ENCODE assay signal across 9 cellular contexts in genomic region chr5:997001-997474, GRCh38. TPM values are rescaled to one million over a fixed set of nuclear protein-coding genes. Genes with fewer than 3 reads are reported as not detected.
A peak's percentile ranks its signal among the peaks of the same experiment; 100 is the strongest.
DNase-seq lines count a peak whose midpoint lies in the region; ATAC-seq and TF ChIP-seq lines count a peak whose summit lies in the region.
"Had no signal": no experiment of that assay in that cellular context is flagged by ENCODE, and none has a peak within 500 bp of the region (broad histone marks: within the 10 kb centered on the region; RNA-seq: fewer than 3 reads in every experiment).

No MANE protein-coding gene starts in this region.

- intact Hi-C loops in Right ventricle myocardium superior (cut with DNase I), result loop anchor here (10.0 kb wide), 1 partner anchor 138 kb away; no protein-coding TSS in a partner anchor
- intact Hi-C loops in Right ventricle myocardium inferior (cut with DNase I), result loop anchor here (10.0 kb wide), 1 partner anchor 348 kb away; the partner anchor contains the start of gene CLPTM1L

- no peaks in the 10 kb centered on the region for H3K36me3 ChIP-seq in upper lobe of left lung
- H3K36me3 ChIP-seq: tibial nerve had no signal

- no peak for TF ChIP-seq CTCF in WTC11 (IDR thresholded peaks at IDR 0.05)
- no peak for TF ChIP-seq CTCF in upper lobe of left lung (IDR thresholded peaks at IDR 0.05)
- TF ChIP-seq CTCF in GM13976 (IDR thresholded peaks at IDR 0.05; ENCODE audit: borderline replicate concordance, control extremely low read depth, extremely low read depth, insufficient read depth, missing control alignments), result no peak

- DNase-seq in Right ventricle myocardium superior, result peak; percentile 52
- no peak for DNase-seq in Right ventricle myocardium inferior (ENCODE audit: missing footprints)
- DNase-seq in WTC11 (ENCODE audit: low spot score), result peak; percentile 13
- peak; percentile 31 for DNase-seq in iris pigment epithelial cell (ENCODE audit: low read depth)
- DNase-seq in upper lobe of left lung, result peak in 1 of 2 donors; percentile 21
- no peak for DNase-seq in GM13976 (ENCODE audit: low spot score)
- no peak for DNase-seq in epidermal melanocyte (ENCODE audit: insufficient read length, low spot score)
- no peak for DNase-seq in NCI-H1092 treated with DMSO at 0.1 percent for 48 hours (lab: John Stamatoyannopoulos, UW)

- no peaks in the 10 kb centered on the region; the same call in 1 of the 2 replicates for H3K27me3 Mint-ChIP-seq in WTC11 (ENCODE audit: low read depth)

- no peak for TF ChIP-seq POLR2A in upper lobe of left lung (IDR thresholded peaks at IDR 0.05)

- H3K27me3 ChIP-seq in upper lobe of left lung, result no peaks in the 10 kb centered on the region
- H3K27me3 ChIP-seq: tibial nerve had no signal

- H3K27ac Mint-ChIP-seq in WTC11, result no peak overlapping the region

- WGBS in upper lobe of left lung, 2 donors, result 17 to 23% methylated on average over 4 of the region's 4 CpGs

- no peak overlapping the region for H3K4me3 ChIP-seq in upper lobe of left lung
- H3K4me3 ChIP-seq: tibial nerve had no signal

- peak overlapping the region in 3 of 4 donors; percentile 29 to 77 (median 43) for H3K27ac ChIP-seq in upper lobe of left lung

- no peaks in the 10 kb centered on the region for H3K9me3 Mint-ChIP-seq in WTC11

- ATAC-seq in Right ventricle myocardium superior (ENCODE audit: poor library complexity) (no peak), Right ventricle myocardium inferior (no peak), WTC11 (peak; percentile 77), upper lobe of left lung (ENCODE audit: low FRiP score in 2 of 2) (peak; percentile 17 to 28)

- H3K4me1 Mint-ChIP-seq in WTC11, result peaks cover 6% of the 10 kb centered on the region; the same call in 1 of the 2 replicates

- CTCF ChIA-PET in WTC11 (lab: Charles Lee), result interaction anchor here (0.9 to 2.8 kb wide), 6 partner anchors 10 to 73 kb away, joined by 3 to 13 read pairs (median 5); no protein-coding TSS in a partner anchor

- H3K4me3 Mint-ChIP-seq in WTC11, result no peak overlapping the region

- POLR2A ChIA-PET in WTC11 (lab: Charles Lee), result no interaction called here

- peaks cover 0 to 11% (median 8%) of the 10 kb centered on the region in 4 donors for H3K4me1 ChIP-seq in upper lobe of left lung

- TF ChIP-seq EP300 in upper lobe of left lung (IDR thresholded peaks at IDR 0.05), result no peak

- no peaks in the 10 kb centered on the region for H3K9me3 ChIP-seq in upper lobe of left lung
- H3K9me3 ChIP-seq: tibial nerve had no signal

- H3K36me3 Mint-ChIP-seq in WTC11, result no peaks in the 10 kb centered on the region

- in situ Hi-C loops in GM13976 (cut with MboI; ENCODE audit: low sequenced_read_pairs, unreplicated experiment), result no loop called here

TF ChIP-seq in WTC11, 78 proteins besides CTCF, POLR2A, EP300 and RAD21 (continues in another document):
- TF ChIP-seq MLX (CRISPR knock-in tag; IDR thresholded peaks at IDR 0.05) (no peak), ZNF219 (CRISPR knock-in tag; IDR thresholded peaks at IDR 0.05; ENCODE audit: borderline replicate concordance) (no peak), FOXP4 (CRISPR knock-in tag; IDR thresholded peaks at IDR 0.05) (no peak), E2F4 (CRISPR knock-in tag; IDR thresholded peaks at IDR 0.05; ENCODE audit: borderline replicate concordance, low read depth) (no peak), ETV6 (CRISPR knock-in tag; IDR thresholded peaks at IDR 0.05) (no peak), ZNF396 (CRISPR knock-in tag; IDR thresholded peaks at IDR 0.05; ENCODE audit: borderline replicate concordance) (no peak), HMGA2 (CRISPR knock-in tag; IDR thresholded peaks at IDR 0.05) (no peak), GRHL2 (CRISPR knock-in tag; IDR thresholded peaks at IDR 0.05; ENCODE audit: insufficient replicate concordance, severe bottlenecking) (no peak), GABPB1 (CRISPR knock-in tag; IDR thresholded peaks at IDR 0.05) (no peak), ZNF512 (CRISPR knock-in tag; IDR thresholded peaks at IDR 0.05; ENCODE audit: borderline replicate concordance) (no peak), ZNF532 (CRISPR knock-in tag; IDR thresholded peaks at IDR 0.05; ENCODE audit: borderline replicate concordance) (no peak), JUN (CRISPR knock-in tag; IDR thresholded peaks at IDR 0.05) (no peak), CDX4 (CRISPR knock-in tag; IDR thresholded peaks at IDR 0.05; ENCODE audit: borderline replicate concordance) (no peak)

RNA-seq across cellular contexts. Expression of gene NKD2, which starts 11.6 kb away (rescaled TPM):
- total RNA-seq in Right ventricle myocardium superior (2.8 TPM), Right ventricle myocardium inferior (4.4 TPM), WTC11 (2021) (12.8 to 16.6 TPM (median 15.9 TPM) in 3 replicates), upper lobe of left lung (100 to 1,000 TPM in 1 of 6 donors, 10 to 100 TPM in 4, 1 to 10 TPM in 1; 8.9 to 126 (median 50.6) TPM)

Comparison
In these comparisons a context has a peak if more than half of its experiments do, and no peak if none do; other contexts are left out.
1. DNase-seq: peak in Right ventricle myocardium superior (single experiment), WTC11 (single experiment) and iris pigment epithelial cell (single experiment); none in Right ventricle myocardium inferior (single experiment), GM13976 (single experiment), epidermal melanocyte (single experiment) and NCI-H1092 treated with DMSO at 0.1 percent for 48 hours (single experiment).
2. ATAC-seq: peak in WTC11 (single experiment) and upper lobe of left lung (2 of 2); none in Right ventricle myocardium superior (single experiment) and Right ventricle myocardium inferior (single experiment).